In the genomic region with DNA sequence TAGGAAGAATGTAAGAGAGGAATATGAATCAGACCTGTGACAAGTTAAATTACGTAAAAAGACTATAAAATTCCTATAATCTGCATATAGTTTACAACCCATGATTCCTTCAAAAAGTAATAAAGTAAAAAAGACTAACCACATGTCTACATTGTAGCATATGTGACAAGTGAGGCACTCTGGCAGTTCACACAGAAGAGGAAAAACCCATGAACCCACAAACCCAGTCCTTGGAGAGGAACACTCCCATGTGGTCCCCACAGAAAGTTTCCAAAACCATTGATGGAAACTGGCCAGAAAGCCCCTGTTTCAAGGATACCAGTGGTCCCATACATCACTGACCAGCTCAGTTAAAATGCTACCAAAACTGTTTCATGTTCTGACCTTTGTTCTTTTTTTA, we compare ENCODE assay signal across 27 cellular contexts. TPM values are rescaled to one million over a fixed set of nuclear protein-coding genes. Genes with fewer than 3 reads are reported as not detected.
DNase-seq lines count a peak whose midpoint lies in the region; ATAC-seq and TF ChIP-seq lines count a peak whose summit lies in the region.
"Had no signal": no experiment of that assay in that cellular context is flagged by ENCODE, and none has a peak within 500 bp of the region (broad histone marks: within the 10 kb centered on the region; RNA-seq: fewer than 3 reads in every experiment).

No MANE protein-coding gene starts in this region.

- ATAC-seq in activated CD4-positive, alpha-beta T cell treated with anti-CD3 and anti-CD28 coated beads for 36 hours, result no peak
- ATAC-seq in naive B cell (ENCODE audit: low read depth in 2 of 2) (no peak), GM21360 (IDR thresholded peaks at IDR 0.05; ENCODE audit: unreplicated experiment) (no peak)
- ATAC-seq: CD8-positive, alpha-beta T cell; lower lobe of right lung; T-helper 17 cell had no signal

- no peak overlapping the region for H3K4me3 ChIP-seq in Caco-2 (ENCODE audit: low read depth, low read length)
- H3K4me3 ChIP-seq: dorsolateral prefrontal cortex, GM23248, lower lobe of right lung, SJSA1 had no signal

- no peak for TF ChIP-seq CTCF in Caco-2 (IDR thresholded peaks at IDR 0.05; ENCODE audit: insufficient read depth in 1 of 2, low read depth in 1 of 2, low read length in 1 of 2, severe bottlenecking in 1 of 2, unreplicated experiment in 1 of 2)

- peak overlapping the region; percentile 70 for H3K27ac Mint-ChIP-seq in activated CD4-positive, alpha-beta T cell treated with anti-CD3 and anti-CD28 coated beads for 36 hours
- H3K27ac Mint-ChIP-seq in activated CD4-positive, alpha-beta T cell treated with anti-CD3 and anti-CD28 coated beads, Interleukin-2, amount 10 ng/mL, durations not matched to agents 7 days and 5 days, result no peak overlapping the region
- H3K27ac Mint-ChIP-seq in Caco-2 (ENCODE audit: unreplicated experiment) (peak overlapping the region; percentile 11), naive B cell (peak overlapping the region in 4 of 6 donors; percentile 7 to 88 (median 52))
- H3K27ac Mint-ChIP-seq in activated naive CD8-positive, alpha-beta T cell, result peak overlapping the region; percentile 74
- H3K27ac Mint-ChIP-seq: T-helper 17 cell had no signal

- intact Hi-C loops in activated CD4-positive, alpha-beta T cell treated with anti-CD3 and anti-CD28 coated beads for 36 hours (cut with DNase I, micrococcal nuclease), result no loop called here
- intact Hi-C loops in Caco-2 (cut with micrococcal nuclease; ENCODE audit: unreplicated experiment), result no loop called here

- peaks cover 72% of the 10 kb centered on the region for H3K4me1 Mint-ChIP-seq in activated CD4-positive, alpha-beta T cell treated with anti-CD3 and anti-CD28 coated beads for 36 hours
- H3K4me1 Mint-ChIP-seq in activated CD4-positive, alpha-beta T cell treated with anti-CD3 and anti-CD28 coated beads, Interleukin-2, amount 10 ng/mL, durations not matched to agents 7 days and 5 days, result peaks cover 70% of the 10 kb centered on the region
- H3K4me1 Mint-ChIP-seq in Caco-2 (ENCODE audit: low read depth, unreplicated experiment) (peaks cover 11% of the 10 kb centered on the region), naive B cell (peaks cover 49 to 82% (median 62%) of the 10 kb centered on the region in 3 donors)
- H3K4me1 Mint-ChIP-seq in activated naive CD8-positive, alpha-beta T cell (ENCODE audit: low read depth), result peaks cover 73% of the 10 kb centered on the region

- no peak overlapping the region for H3K4me3 Mint-ChIP-seq in activated CD4-positive, alpha-beta T cell treated with anti-CD3 and anti-CD28 coated beads for 36 hours
- H3K4me3 Mint-ChIP-seq in activated CD4-positive, alpha-beta T cell treated with anti-CD3 and anti-CD28 coated beads, Interleukin-2, amount 10 ng/mL, durations not matched to agents 7 days and 5 days, result no peak overlapping the region
- H3K4me3 Mint-ChIP-seq in Caco-2 (ENCODE audit: unreplicated experiment), result no peak overlapping the region
- no peak overlapping the region for H3K4me3 Mint-ChIP-seq in activated naive CD8-positive, alpha-beta T cell
- H3K4me3 Mint-ChIP-seq in naive B cell, result no peak overlapping the region
- H3K4me3 Mint-ChIP-seq: CD8-positive, alpha-beta T cell; T-helper 17 cell had no signal

- no peak for DNase-seq in activated CD4-positive, alpha-beta T cell treated with anti-CD3 and anti-CD28 coated beads for 36 hours
- DNase-seq in activated CD4-positive, alpha-beta T cell treated with anti-CD3 and anti-CD28 coated beads, Interleukin-2, amount 10 ng/mL, durations not matched to agents 7 days and 5 days, result no peak
- DNase-seq in Caco-2, result no peak
- no peak for DNase-seq in naive B cell
- DNase-seq in SK-N-DZ (ENCODE audit: low spot score), result no peak
- no peak for DNase-seq in DMS53 treated with DMSO at 0.1 percent for 48 hours (lab: John Stamatoyannopoulos, UW; ENCODE audit: unreplicated experiment)
- DNase-seq: 8988T; activated CD4-positive, alpha-beta T cell treated with anti-CD3 and anti-CD28 coated beads, Interleukin-2, amount 50 U/mL, for 1 hour; activated CD8-positive, alpha-beta memory T cell treated with anti-CD3 and anti-CD28 coated beads, Interleukin-2, amount 50 U/mL, for 48 hours; activated naive CD4-positive, alpha-beta T cell; CD8-positive, alpha-beta T cell; cerebellar nuclear complex; DMS153; dorsolateral prefrontal cortex; GM23248; KG1; lower lobe of right lung; NCI-H187; NCI-H2171 treated with DMSO at 0.1 percent for 48 hours; NCI-H524 treated with DMSO at 0.1 percent for 48 hours; NK-92 treated with Interleukin-12 subunit alpha and Interleukin-12 subunit beta, amount 100 ng/mL, for 24 hours; stimulated activated CD8-positive, alpha-beta memory T cell treated with anti-CD3 and anti-CD28 coated beads, Interleukin-4, amount 100 ng/mL, for 48 hours; T-helper 17 cell had no signal

- BruUV-seq in Caco-2 (replicated peaks; lab: Mats Ljungman, UMichigan), result no TSS peak

- no peaks in the 10 kb centered on the region for H3K9me3 ChIP-seq in Caco-2
- H3K9me3 ChIP-seq: lower lobe of right lung, neutrophil, SJSA1 had no signal

- H3K27me3 Mint-ChIP-seq in activated CD4-positive, alpha-beta T cell treated with anti-CD3 and anti-CD28 coated beads for 36 hours, result no peaks in the 10 kb centered on the region
- H3K27me3 Mint-ChIP-seq in activated CD4-positive, alpha-beta T cell treated with anti-CD3 and anti-CD28 coated beads, Interleukin-2, amount 10 ng/mL, durations not matched to agents 7 days and 5 days, result no peaks in the 10 kb centered on the region
- H3K27me3 Mint-ChIP-seq in Caco-2 (ENCODE audit: insufficient read depth, unreplicated experiment), result no peaks in the 10 kb centered on the region
- H3K27me3 Mint-ChIP-seq in activated naive CD8-positive, alpha-beta T cell, result no peaks in the 10 kb centered on the region
- H3K27me3 Mint-ChIP-seq in naive B cell, result no peaks in the 10 kb centered on the region
- H3K27me3 Mint-ChIP-seq: T-helper 17 cell had no signal

- H3K36me3 ChIP-seq in Caco-2 (ENCODE audit: control insufficient read depth, insufficient read depth, low read length), result no peaks in the 10 kb centered on the region
- H3K36me3 ChIP-seq: lower lobe of right lung, SJSA1 had no signal

- H3K9me3 Mint-ChIP-seq in activated CD4-positive, alpha-beta T cell treated with anti-CD3 and anti-CD28 coated beads for 36 hours (ENCODE audit: low read depth), result no peaks in the 10 kb centered on the region
- H3K9me3 Mint-ChIP-seq in activated CD4-positive, alpha-beta T cell treated with anti-CD3 and anti-CD28 coated beads, Interleukin-2, amount 10 ng/mL, durations not matched to agents 7 days and 5 days, result peaks cover 3% of the 10 kb centered on the region
- no peaks in the 10 kb centered on the region for H3K9me3 Mint-ChIP-seq in Caco-2 (ENCODE audit: unreplicated experiment)
- no peaks in the 10 kb centered on the region for H3K9me3 Mint-ChIP-seq in activated naive CD8-positive, alpha-beta T cell (ENCODE audit: low read depth)
- peaks cover 0 to 1% (median 0%) of the 10 kb centered on the region in 7 donors for H3K9me3 Mint-ChIP-seq in naive B cell
- H3K9me3 Mint-ChIP-seq: CD8-positive, alpha-beta T cell had no signal

- no peaks in the 10 kb centered on the region for H3K27me3 ChIP-seq in Caco-2 (replicated peaks; ENCODE audit: control insufficient read depth, insufficient read depth, low read length)
- H3K27me3 ChIP-seq: dorsolateral prefrontal cortex, neutrophil, SJSA1 had no signal

- CTCF ChIA-PET in activated CD4-positive, alpha-beta T cell treated with anti-CD3 and anti-CD28 coated beads for 36 hours (lab: Charles Lee), result no interaction called here
- CTCF ChIA-PET in activated CD4-positive, alpha-beta T cell treated with anti-CD3 and anti-CD28 coated beads, Interleukin-2, amount 10 ng/mL, durations not matched to agents 7 days and 5 days (lab: Charles Lee), result interaction anchor here (0.6 kb wide), 1 partner anchor 18 kb away, joined by 3 read pairs; no protein-coding TSS in a partner anchor
- CTCF ChIA-PET in Caco-2 (lab: Charles Lee), result no interaction called here

- POLR2A ChIA-PET in activated CD4-positive, alpha-beta T cell treated with anti-CD3 and anti-CD28 coated beads for 36 hours (lab: Charles Lee), result no interaction called here
- POLR2A ChIA-PET in activated CD4-positive, alpha-beta T cell treated with anti-CD3 and anti-CD28 coated beads, Interleukin-2, amount 10 ng/mL, durations not matched to agents 7 days and 5 days (lab: Charles Lee), result no interaction called here
- POLR2A ChIA-PET in Caco-2 (lab: Charles Lee), result no interaction called here

- H3K36me3 Mint-ChIP-seq in activated CD4-positive, alpha-beta T cell treated with anti-CD3 and anti-CD28 coated beads for 36 hours (ENCODE audit: low read depth), result peaks cover 17% of the 10 kb centered on the region
- peaks cover 17% of the 10 kb centered on the region for H3K36me3 Mint-ChIP-seq in activated CD4-positive, alpha-beta T cell treated with anti-CD3 and anti-CD28 coated beads, Interleukin-2, amount 10 ng/mL, durations not matched to agents 7 days and 5 days (ENCODE audit: low read depth)
- H3K36me3 Mint-ChIP-seq in Caco-2 (ENCODE audit: insufficient read depth, unreplicated experiment) (no peaks in the 10 kb centered on the region), naive B cell (peaks cover 8 to 9% of the 10 kb centered on the region in 2 donors)
- peaks cover 2% of the 10 kb centered on the region for H3K36me3 Mint-ChIP-seq in activated naive CD8-positive, alpha-beta T cell

- peaks cover 15% of the 10 kb centered on the region for H3K4me1 ChIP-seq in Caco-2
- H3K4me1 ChIP-seq: SJSA1 had no signal

RNA-seq across cellular contexts. Expression of a gene that starts 15.7 kb away (rescaled TPM):
- total RNA-seq in activated CD4-positive, alpha-beta T cell treated with anti-CD3 and anti-CD28 coated beads for 36 hours, result 10 to 100 TPM; 17.9 to 28.7 TPM
- total RNA-seq in activated CD4-positive, alpha-beta T cell treated with anti-CD3 and anti-CD28 coated beads, Interleukin-2, amount 10 ng/mL, durations not matched to agents 7 days and 5 days, result 10 to 100 TPM; 12.5 to 13.5 TPM
- total RNA-seq in Caco-2 (2022), result 3.6 and 5.1 TPM in 2 replicates
- 10 to 100 TPM in 1 of 6 donors, 1 to 10 TPM in 5; 5.8 to 10.1 (median 8.9) TPM for polyA plus RNA-seq in naive B cell (ENCODE audit: low read depth in 6 of 6)
- 5.6 and 6.2 TPM in 2 replicates for polyA plus RNA-seq in SK-N-DZ (2014; cell fraction: cytosol; rRNA removed)
- 5.9 and 15.1 TPM in 2 replicates for polyA plus RNA-seq in SK-N-DZ (2014; cell fraction: nucleus; rRNA removed)
